ENCODE assay signal across 27 cellular contexts in the genomic region with DNA sequence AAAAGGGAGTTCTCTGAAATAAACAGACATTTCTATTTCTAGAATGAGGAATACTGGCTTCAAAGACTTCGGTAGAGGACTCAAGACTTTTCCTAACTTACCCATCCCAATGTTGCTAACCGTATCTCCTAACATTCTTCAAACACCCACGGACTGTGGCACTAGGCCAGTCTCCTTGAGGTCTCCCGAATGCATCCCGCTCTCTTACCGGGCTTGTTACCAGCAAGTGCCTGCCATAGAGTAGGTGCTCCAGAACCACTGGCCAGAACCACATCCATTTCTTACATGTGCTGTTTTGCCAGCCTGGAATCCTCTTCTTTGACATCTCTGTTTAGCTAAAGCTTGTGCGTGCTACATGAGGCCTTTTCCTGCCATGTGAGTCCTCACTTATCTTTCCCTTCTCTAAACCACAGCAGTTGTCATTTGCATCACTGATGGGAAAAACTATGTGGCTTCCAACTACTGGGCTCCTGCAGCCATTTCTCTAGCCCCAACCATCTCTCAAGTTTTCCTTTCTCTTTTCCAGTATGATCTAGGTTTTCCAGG.
"Had no signal": no experiment of that assay in that cellular context is flagged by ENCODE, and none has a peak within 500 bp of the region (broad histone marks: within the 10 kb centered on the region; RNA-seq: fewer than 3 reads in every experiment).

No MANE protein-coding gene starts in this region.

- ATAC-seq: activated CD4-positive, alpha-beta T cell treated with anti-CD3 and anti-CD28 coated beads for 36 hours; activated CD8-positive, alpha-beta memory T cell treated with anti-CD3 and anti-CD28 coated beads, Interleukin-2, amount 10 ng/mL, durations not matched to agents 7 days and 5 days; activated CD8-positive, alpha-beta T cell treated with anti-CD3 and anti-CD28 coated beads, Interleukin-2, amount 10 ng/mL, durations not matched to agents 7 days and 5 days; activated naive CD4-positive, alpha-beta T cell treated with anti-CD3 and anti-CD28 coated beads, Interleukin-2, amount 50 U/mL, for 72 hours; esophagus mucosa had no signal

- H3K27ac ChIP-seq: coronary artery, dorsolateral prefrontal cortex had no signal

- H3K27me3 ChIP-seq: dorsolateral prefrontal cortex had no signal

- DNase-seq: activated CD4-positive, alpha-beta memory T cell treated with anti-CD3 and anti-CD28 coated beads for 36 hours; activated CD4-positive, alpha-beta T cell treated with anti-CD3 and anti-CD28 coated beads for 36 hours; activated CD4-positive, alpha-beta T cell treated with anti-CD3 and anti-CD28 coated beads, Interleukin-2, amount 10 ng/mL, durations not matched to agents 24 days and 14 days; activated CD4-positive, CD25-positive, alpha-beta regulatory T cell; activated CD4-positive, CD25-positive, alpha-beta regulatory T cell treated with anti-CD3 and anti-CD28 coated beads, Interleukin-2, amount 50 U/mL, for 72 hours; activated CD8-positive, alpha-beta memory T cell treated with anti-CD3 and anti-CD28 coated beads, Interleukin-2, amount 10 ng/mL, durations not matched to agents 7 days and 5 days; activated CD8-positive, alpha-beta memory T cell treated with anti-CD3 and anti-CD28 coated beads, Interleukin-2, amount 50 U/mL, for 4 hours; activated CD8-positive, alpha-beta T cell treated with anti-CD3 and anti-CD28 coated beads, Interleukin-2, amount 10 ng/mL, durations not matched to agents 7 days and 5 days; activated effector memory CD4-positive, alpha-beta T cell treated with anti-CD3 and anti-CD28 coated beads, Interleukin-2, amount 50 U/mL, for 16 hours; activated naive CD4-positive, alpha-beta T cell treated with anti-CD3 and anti-CD28 coated beads for 36 hours; activated naive CD8-positive, alpha-beta T cell treated with anti-CD3 and anti-CD28 coated beads, Interleukin-2, amount 10 ng/mL, durations not matched to agents 7 days and 5 days; activated T-cell treated with anti-CD3 and anti-CD28 coated beads, Interleukin-2, amount 50 U/mL, for 1 hour; activated T-cell treated with anti-CD3 and anti-CD28 coated beads, Interleukin-2, amount 50 U/mL, for 48 hours; amniotic stem cell; anterior cingulate cortex; dorsolateral prefrontal cortex; effector memory CD4-positive, alpha-beta T cell; endodermal cell; foreskin fibroblast; head of caudate nucleus; hippocampal formation; T-helper 2 cell had no signal

- H3K4me3 ChIP-seq: coronary artery, dorsolateral prefrontal cortex had no signal

- FAIRE-seq: astrocyte, frontal cortex had no signal
